In genomic region chr19:3699071-3699740, GRCh38 we compare ENCODE assay signal across 1 cellular context.
TF ChIP-seq lines count a peak whose summit lies in the region.

No MANE protein-coding gene starts in this region.

TF ChIP-seq in HepG2, 621 proteins besides CTCF, POLR2A, EP300 and RAD21 (continued from another document and continues in another):
- no peak for TF ChIP-seq ZNF556 (CRISPR knock-in tag; IDR thresholded peaks at IDR 0.05; ENCODE audit: borderline replicate concordance)
- TF ChIP-seq TFE3 (CRISPR knock-in tag; IDR thresholded peaks at IDR 0.05) = no peak
- no peak for TF ChIP-seq HNRNPK (IDR thresholded peaks at IDR 0.05; ENCODE audit: low read depth, low read length, poor library complexity, severe bottlenecking)
- TF ChIP-seq GPN1 (CRISPR knock-in tag; IDR thresholded peaks at IDR 0.05; ENCODE audit: borderline replicate concordance) = no peak
- TF ChIP-seq SP2 (CRISPR knock-in tag; IDR thresholded peaks at IDR 0.05) = no peak
- no peak for TF ChIP-seq TAF15 (IDR thresholded peaks at IDR 0.05; ENCODE audit: low read depth, low read length, poor library complexity, severe bottlenecking)
- TF ChIP-seq CEBPG (CRISPR knock-in tag; IDR thresholded peaks at IDR 0.05) = no peak
- TF ChIP-seq, protein P1, sequence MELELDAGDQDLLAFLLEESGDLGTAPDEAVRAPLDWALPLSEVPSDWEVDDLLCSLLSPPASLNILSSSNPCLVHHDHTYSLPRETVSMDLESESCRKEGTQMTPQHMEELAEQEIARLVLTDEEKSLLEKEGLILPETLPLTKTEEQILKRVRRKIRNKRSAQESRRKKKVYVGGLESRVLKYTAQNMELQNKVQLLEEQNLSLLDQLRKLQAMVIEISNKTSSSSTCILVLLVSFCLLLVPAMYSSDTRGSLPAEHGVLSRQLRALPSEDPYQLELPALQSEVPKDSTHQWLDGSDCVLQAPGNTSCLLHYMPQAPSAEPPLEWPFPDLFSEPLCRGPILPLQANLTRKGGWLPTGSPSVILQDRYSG (CRISPR knock-in tag; IDR thresholded peaks at IDR 0.05) = no peak
- TF ChIP-seq HNRNPLL (IDR thresholded peaks at IDR 0.05; ENCODE audit: low read depth, low read length, poor library complexity, severe bottlenecking) = no peak
- TF ChIP-seq XBP1 (CRISPR knock-in tag; IDR thresholded peaks at IDR 0.05) = no peak
- TF ChIP-seq BRCA1 (CRISPR knock-in tag; IDR thresholded peaks at IDR 0.05) = no peak
- TF ChIP-seq SCMH1 (CRISPR knock-in tag; IDR thresholded peaks at IDR 0.05; ENCODE audit: borderline replicate concordance) = no peak
- TF ChIP-seq KLF13 (CRISPR knock-in tag; IDR thresholded peaks at IDR 0.05) = no peak
- TF ChIP-seq ZSCAN21 (CRISPR knock-in tag; IDR thresholded peaks at IDR 0.05; ENCODE audit: borderline replicate concordance) = no peak
- TF ChIP-seq, protein P2, sequence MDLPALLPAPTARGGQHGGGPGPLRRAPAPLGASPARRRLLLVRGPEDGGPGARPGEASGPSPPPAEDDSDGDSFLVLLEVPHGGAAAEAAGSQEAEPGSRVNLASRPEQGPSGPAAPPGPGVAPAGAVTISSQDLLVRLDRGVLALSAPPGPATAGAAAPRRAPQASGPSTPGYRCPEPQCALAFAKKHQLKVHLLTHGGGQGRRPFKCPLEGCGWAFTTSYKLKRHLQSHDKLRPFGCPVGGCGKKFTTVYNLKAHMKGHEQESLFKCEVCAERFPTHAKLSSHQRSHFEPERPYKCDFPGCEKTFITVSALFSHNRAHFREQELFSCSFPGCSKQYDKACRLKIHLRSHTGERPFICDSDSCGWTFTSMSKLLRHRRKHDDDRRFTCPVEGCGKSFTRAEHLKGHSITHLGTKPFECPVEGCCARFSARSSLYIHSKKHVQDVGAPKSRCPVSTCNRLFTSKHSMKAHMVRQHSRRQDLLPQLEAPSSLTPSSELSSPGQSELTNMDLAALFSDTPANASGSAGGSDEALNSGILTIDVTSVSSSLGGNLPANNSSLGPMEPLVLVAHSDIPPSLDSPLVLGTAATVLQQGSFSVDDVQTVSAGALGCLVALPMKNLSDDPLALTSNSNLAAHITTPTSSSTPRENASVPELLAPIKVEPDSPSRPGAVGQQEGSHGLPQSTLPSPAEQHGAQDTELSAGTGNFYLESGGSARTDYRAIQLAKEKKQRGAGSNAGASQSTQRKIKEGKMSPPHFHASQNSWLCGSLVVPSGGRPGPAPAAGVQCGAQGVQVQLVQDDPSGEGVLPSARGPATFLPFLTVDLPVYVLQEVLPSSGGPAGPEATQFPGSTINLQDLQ (CRISPR knock-in tag; IDR thresholded peaks at IDR 0.05) = no peak
- TF ChIP-seq, protein P3, sequence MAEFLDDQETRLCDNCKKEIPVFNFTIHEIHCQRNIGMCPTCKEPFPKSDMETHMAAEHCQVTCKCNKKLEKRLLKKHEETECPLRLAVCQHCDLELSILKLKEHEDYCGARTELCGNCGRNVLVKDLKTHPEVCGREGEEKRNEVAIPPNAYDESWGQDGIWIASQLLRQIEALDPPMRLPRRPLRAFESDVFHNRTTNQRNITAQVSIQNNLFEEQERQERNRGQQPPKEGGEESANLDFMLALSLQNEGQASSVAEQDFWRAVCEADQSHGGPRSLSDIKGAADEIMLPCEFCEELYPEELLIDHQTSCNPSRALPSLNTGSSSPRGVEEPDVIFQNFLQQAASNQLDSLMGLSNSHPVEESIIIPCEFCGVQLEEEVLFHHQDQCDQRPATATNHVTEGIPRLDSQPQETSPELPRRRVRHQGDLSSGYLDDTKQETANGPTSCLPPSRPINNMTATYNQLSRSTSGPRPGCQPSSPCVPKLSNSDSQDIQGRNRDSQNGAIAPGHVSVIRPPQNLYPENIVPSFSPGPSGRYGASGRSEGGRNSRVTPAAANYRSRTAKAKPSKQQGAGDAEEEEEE (CRISPR knock-in tag; IDR thresholded peaks at IDR 0.05; ENCODE audit: borderline replicate concordance) = no peak
- TF ChIP-seq, protein P4, sequence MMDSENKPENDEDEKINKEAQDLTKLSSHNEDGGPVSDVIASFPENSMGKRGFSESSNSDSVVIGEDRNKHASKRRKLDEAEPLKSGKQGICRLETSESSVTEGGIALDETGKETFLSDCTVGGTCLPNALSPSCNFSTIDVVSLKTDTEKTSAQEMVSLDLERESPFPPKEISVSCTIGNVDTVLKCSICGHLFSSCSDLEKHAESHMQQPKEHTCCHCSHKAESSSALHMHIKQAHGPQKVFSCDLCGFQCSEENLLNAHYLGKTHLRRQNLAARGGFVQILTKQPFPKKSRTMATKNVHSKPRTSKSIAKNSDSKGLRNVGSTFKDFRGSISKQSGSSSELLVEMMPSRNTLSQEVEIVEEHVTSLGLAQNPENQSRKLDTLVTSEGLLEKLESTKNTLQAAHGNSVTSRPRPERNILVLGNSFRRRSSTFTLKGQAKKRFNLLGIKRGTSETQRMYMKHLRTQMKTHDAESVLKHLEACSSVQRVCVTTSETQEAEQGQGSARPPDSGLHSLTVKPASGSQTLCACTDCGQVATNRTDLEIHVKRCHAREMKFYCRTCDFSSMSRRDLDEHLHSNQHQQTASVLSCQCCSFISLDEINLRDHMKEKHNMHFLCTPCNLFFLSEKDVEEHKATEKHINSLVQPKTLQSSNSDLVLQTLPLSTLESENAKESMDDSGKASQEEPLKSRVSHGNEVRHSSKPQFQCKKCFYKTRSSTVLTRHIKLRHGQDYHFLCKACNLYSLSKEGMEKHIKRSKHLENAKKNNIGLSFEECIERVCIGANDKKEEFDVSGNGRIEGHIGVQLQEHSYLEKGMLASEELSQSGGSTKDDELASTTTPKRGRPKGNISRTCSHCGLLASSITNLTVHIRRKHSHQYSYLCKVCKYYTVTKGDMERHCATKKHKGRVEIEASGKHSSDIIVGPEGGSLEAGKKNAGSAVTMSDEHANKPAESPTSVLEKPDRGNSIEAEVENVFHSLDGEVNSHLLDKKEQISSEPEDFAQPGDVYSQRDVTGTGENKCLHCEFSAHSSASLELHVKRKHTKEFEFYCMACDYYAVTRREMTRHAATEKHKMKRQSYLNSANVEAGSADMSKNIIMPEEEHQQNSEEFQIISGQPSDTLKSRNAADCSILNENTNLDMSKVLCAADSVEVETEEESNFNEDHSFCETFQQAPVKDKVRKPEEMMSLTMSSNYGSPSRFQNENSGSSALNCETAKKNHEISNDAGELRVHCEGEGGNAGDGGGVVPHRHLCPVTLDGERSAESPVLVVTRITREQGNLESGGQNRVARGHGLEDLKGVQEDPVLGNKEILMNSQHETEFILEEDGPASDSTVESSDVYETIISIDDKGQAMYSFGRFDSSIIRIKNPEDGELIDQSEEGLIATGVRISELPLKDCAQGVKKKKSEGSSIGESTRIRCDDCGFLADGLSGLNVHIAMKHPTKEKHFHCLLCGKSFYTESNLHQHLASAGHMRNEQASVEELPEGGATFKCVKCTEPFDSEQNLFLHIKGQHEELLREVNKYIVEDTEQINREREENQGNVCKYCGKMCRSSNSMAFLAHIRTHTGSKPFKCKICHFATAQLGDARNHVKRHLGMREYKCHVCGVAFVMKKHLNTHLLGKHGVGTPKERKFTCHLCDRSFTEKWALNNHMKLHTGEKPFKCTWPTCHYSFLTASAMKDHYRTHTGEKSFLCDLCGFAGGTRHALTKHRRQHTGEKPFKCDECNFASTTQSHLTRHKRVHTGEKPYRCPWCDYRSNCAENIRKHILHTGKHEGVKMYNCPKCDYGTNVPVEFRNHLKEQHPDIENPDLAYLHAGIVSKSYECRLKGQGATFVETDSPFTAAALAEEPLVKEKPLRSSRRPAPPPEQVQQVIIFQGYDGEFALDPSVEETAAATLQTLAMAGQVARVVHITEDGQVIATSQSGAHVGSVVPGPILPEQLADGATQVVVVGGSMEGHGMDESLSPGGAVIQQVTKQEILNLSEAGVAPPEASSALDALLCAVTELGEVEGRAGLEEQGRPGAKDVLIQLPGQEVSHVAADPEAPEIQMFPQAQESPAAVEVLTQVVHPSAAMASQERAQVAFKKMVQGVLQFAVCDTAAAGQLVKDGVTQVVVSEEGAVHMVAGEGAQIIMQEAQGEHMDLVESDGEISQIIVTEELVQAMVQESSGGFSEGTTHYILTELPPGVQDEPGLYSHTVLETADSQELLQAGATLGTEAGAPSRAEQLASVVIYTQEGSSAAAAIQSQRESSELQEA (CRISPR knock-in tag; IDR thresholded peaks at IDR 0.05; ENCODE audit: not compliant biosample characterization) = peak; percentile 26
- no peak for TF ChIP-seq MEIS1 (CRISPR knock-in tag; IDR thresholded peaks at IDR 0.05; ENCODE audit: borderline replicate concordance)
- no peak for TF ChIP-seq ZNF768 (CRISPR knock-in tag; IDR thresholded peaks at IDR 0.05)
- no peak for TF ChIP-seq DBP (CRISPR knock-in tag; IDR thresholded peaks at IDR 0.05; ENCODE audit: not compliant biosample characterization)
- no peak for TF ChIP-seq SMAD1 (CRISPR knock-in tag; IDR thresholded peaks at IDR 0.05; ENCODE audit: borderline replicate concordance, low read depth)
- TF ChIP-seq, protein P5, sequence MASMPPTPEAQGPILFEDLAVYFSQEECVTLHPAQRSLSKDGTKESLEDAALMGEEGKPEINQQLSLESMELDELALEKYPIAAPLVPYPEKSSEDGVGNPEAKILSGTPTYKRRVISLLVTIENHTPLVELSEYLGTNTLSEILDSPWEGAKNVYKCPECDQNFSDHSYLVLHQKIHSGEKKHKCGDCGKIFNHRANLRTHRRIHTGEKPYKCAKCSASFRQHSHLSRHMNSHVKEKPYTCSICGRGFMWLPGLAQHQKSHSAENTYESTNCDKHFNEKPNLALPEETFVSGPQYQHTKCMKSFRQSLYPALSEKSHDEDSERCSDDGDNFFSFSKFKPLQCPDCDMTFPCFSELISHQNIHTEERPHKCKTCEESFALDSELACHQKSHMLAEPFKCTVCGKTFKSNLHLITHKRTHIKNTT (CRISPR knock-in tag; IDR thresholded peaks at IDR 0.05) = no peak
- no peak for TF ChIP-seq MBD4 (IDR thresholded peaks at IDR 0.05; ENCODE audit: borderline replicate concordance, low read length)
- TF ChIP-seq CHCHD3 (CRISPR knock-in tag; IDR thresholded peaks at IDR 0.05) = no peak
- TF ChIP-seq BORCS8-MEF2B (CRISPR knock-in tag; IDR thresholded peaks at IDR 0.05) = 0 out of 2 replicates have a peak, but pooled peaks have one; percentile 19
- TF ChIP-seq ZNF510 (CRISPR knock-in tag; IDR thresholded peaks at IDR 0.05; ENCODE audit: low read depth) = no peak
- no peak for TF ChIP-seq RFX1 (IDR thresholded peaks at IDR 0.05)
- TF ChIP-seq, protein P6, sequence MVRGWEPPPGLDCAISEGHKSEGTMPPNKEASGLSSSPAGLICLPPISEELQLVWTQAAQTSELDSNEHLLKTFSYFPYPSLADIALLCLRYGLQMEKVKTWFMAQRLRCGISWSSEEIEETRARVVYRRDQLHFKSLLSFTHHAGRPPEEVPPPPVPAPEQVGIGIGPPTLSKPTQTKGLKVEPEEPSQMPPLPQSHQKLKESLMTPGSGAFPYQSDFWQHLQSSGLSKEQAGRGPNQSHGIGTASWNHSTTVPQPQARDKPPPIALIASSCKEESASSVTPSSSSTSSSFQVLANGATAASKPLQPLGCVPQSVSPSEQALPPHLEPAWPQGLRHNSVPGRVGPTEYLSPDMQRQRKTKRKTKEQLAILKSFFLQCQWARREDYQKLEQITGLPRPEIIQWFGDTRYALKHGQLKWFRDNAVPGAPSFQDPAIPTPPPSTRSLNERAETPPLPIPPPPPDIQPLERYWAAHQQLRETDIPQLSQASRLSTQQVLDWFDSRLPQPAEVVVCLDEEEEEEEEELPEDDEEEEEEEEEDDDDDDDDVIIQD (CRISPR knock-in tag; IDR thresholded peaks at IDR 0.05; ENCODE audit: low read depth) = no peak
- peak; percentile 81 for TF ChIP-seq GABPB1 (CRISPR knock-in tag; IDR thresholded peaks at IDR 0.05)
